Comparison of ENCODE assay signal across 16 cellular contexts in the genomic region with DNA sequence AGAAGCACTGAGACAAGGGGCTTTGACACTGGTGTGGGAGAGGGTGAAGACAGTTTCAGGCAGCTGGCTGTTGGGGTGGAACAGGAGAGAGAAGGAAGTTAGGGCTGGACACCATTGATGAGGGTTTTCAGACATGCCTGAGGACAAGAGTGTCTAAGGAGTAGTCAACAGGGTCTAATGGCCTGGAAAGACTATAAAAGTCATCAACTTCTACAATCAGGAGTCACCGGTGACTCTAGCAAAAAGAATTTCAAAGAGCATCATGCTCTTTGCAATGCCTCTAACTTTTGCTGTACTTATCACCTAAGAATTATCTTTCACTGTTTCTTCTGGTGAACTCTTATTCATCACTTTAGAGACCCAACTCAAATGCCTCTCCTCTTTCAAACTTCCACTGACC.
"Had no signal": no experiment of that assay in that cellular context is flagged by ENCODE, and none has a peak within 500 bp of the region (broad histone marks: within the 10 kb centered on the region; RNA-seq: fewer than 3 reads in every experiment).

No MANE protein-coding gene starts in this region.

- H3K4me3 ChIP-seq: right atrium auricular region, sigmoid colon, skin epidermis, testis, transverse colon had no signal

- DNase-seq: effector memory CD4-positive, alpha-beta T cell; gastrocnemius medialis; left colon; stimulated activated CD4-positive, alpha-beta T cell treated with anti-CD3 and anti-CD28 coated beads, Interleukin-2, amount 100 ng/mL, for 24 hours; stimulated activated CD4-positive, alpha-beta T cell treated with anti-CD3 and anti-CD28 coated beads, Interleukin-4, amount 100 ng/mL, for 4 hours; stimulated activated naive B cell treated with anti-CD40 and anti-IgM and Interleukin-4, amounts not matched to agents 10 μg/mL and 1 μg/mL and 100 μg/mL, for 72 hours; stimulated activated naive CD8-positive, alpha-beta T cell treated with anti-CD3 and anti-CD28 coated beads, Interleukin-15, amount 100 ng/mL, for 72 hours; testis; transverse colon had no signal

- H3K4me3 Mint-ChIP-seq: naive thymus-derived CD8-positive, alpha-beta T cell; stimulated activated naive B cell treated with anti-CD40 and anti-IgM and Interleukin-4, amounts not matched to agents 10 μg/mL and 1 μg/mL and 100 μg/mL, for 72 hours; stimulated activated naive CD8-positive, alpha-beta T cell treated with anti-CD3 and anti-CD28 coated beads, Interleukin-15, amount 100 ng/mL, for 72 hours had no signal

- H3K36me3 Mint-ChIP-seq: naive thymus-derived CD8-positive, alpha-beta T cell; stimulated activated naive B cell treated with anti-CD40 and anti-IgM and Interleukin-4, amounts not matched to agents 10 μg/mL and 1 μg/mL and 100 μg/mL, for 72 hours had no signal

- H3K9me3 Mint-ChIP-seq: naive thymus-derived CD8-positive, alpha-beta T cell; stimulated activated naive B cell treated with anti-CD40 and anti-IgM and Interleukin-4, amounts not matched to agents 10 μg/mL and 1 μg/mL and 100 μg/mL, for 72 hours; stimulated activated naive CD8-positive, alpha-beta T cell treated with anti-CD3 and anti-CD28 coated beads, Interleukin-15, amount 100 ng/mL, for 72 hours had no signal

- H3K36me3 ChIP-seq: esophagus muscularis mucosa, gastrocnemius medialis, right atrium auricular region, sigmoid colon, transverse colon had no signal

- H3K27me3 ChIP-seq: esophagus muscularis mucosa, gastrocnemius medialis, right atrium auricular region, sigmoid colon, testis, transverse colon had no signal

- H3K27me3 Mint-ChIP-seq: stimulated activated naive CD8-positive, alpha-beta T cell treated with anti-CD3 and anti-CD28 coated beads, Interleukin-15, amount 100 ng/mL, for 72 hours had no signal

- H3K27ac Mint-ChIP-seq: stimulated activated naive B cell treated with anti-CD40 and anti-IgM and Interleukin-4, amounts not matched to agents 10 μg/mL and 1 μg/mL and 100 μg/mL, for 72 hours; stimulated activated naive CD8-positive, alpha-beta T cell treated with anti-CD3 and anti-CD28 coated beads, Interleukin-15, amount 100 ng/mL, for 72 hours had no signal

- H3K9me3 ChIP-seq: esophagus muscularis mucosa, gastrocnemius medialis, right atrium auricular region, sigmoid colon, testis, transverse colon had no signal

- H3K4me1 Mint-ChIP-seq: stimulated activated naive B cell treated with anti-CD40 and anti-IgM and Interleukin-4, amounts not matched to agents 10 μg/mL and 1 μg/mL and 100 μg/mL, for 72 hours had no signal

- H3K4me1 ChIP-seq: right atrium auricular region, sigmoid colon, testis, transverse colon had no signal

- ATAC-seq: gastrocnemius medialis; left colon; naive thymus-derived CD8-positive, alpha-beta T cell; stimulated activated naive B cell treated with anti-CD40 and anti-IgM and Interleukin-4, amounts not matched to agents 10 μg/mL and 1 μg/mL and 100 μg/mL, for 72 hours; stimulated activated naive CD8-positive, alpha-beta T cell treated with anti-CD3 and anti-CD28 coated beads, Interleukin-15, amount 100 ng/mL, for 72 hours had no signal

- H3K27ac ChIP-seq: epithelial cell of prostate, right atrium auricular region, skin epidermis, testis, transverse colon had no signal

- FAIRE-seq: keratinocyte had no signal
